ENCODE assay signal across 21 cellular contexts in the genomic region with DNA sequence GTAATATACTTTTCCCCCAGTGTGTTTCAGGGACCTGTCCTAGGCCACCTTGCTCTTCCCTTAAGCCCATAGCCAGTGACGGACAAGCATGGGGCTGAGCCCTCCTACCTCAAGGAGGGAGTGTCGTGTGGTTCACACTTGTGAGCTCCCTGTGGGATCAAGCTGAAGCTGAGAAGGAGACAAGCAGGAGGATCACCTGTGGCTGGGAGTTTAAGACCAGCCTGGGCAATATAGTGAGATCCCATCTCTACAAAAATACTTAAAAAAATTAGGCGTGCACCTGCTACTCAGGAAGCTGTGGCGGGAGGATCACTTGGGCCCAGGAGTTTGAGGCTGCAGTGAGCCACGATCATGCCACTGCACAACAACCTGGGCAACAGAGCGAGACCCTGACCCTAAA.
"Had no signal": no experiment of that assay in that cellular context is flagged by ENCODE, and none has a peak within 500 bp of the region (broad histone marks: within the 10 kb centered on the region; RNA-seq: fewer than 3 reads in every experiment).

No MANE protein-coding gene starts in this region.

- H3K27me3 ChIP-seq: MG63 had no signal

- H3K4me2 ChIP-seq: SK-N-SH had no signal

- H3K9me3 ChIP-seq: MG63, SK-N-SH had no signal

- H3K27ac ChIP-seq: RWPE1 had no signal

- ATAC-seq: Panc1 had no signal

- DNase-seq: IMR-90, Karpas-422, KG1, MG63, NCI-H1092, NCI-H1105 treated with DMSO at 0.1 percent for 48 hours, NCI-H1417 treated with DMSO at 0.1 percent for 48 hours, NCI-H146, NCI-H1694 treated with DMSO at 0.1 percent for 48 hours, NCI-H1930, NCI-H2081, NCI-H2107, NCI-H2227 treated with DMSO at 0.1 percent for 48 hours, NCI-H510A, NCI-H524 treated with DMSO at 0.1 percent for 48 hours, NCI-H69, NCI-H774, SHP77, SK-N-SH had no signal

- H3K4me3 ChIP-seq: MG63 had no signal
